Comparison of ENCODE assay signal across 11 cellular contexts in genomic region chr4:36394352-36394903, GRCh38.
A peak's percentile ranks its signal among the peaks of the same experiment; 100 is the strongest.
DNase-seq lines count a peak whose midpoint lies in the region; ATAC-seq and TF ChIP-seq lines count a peak whose summit lies in the region.
"Had no signal": no experiment of that assay in that cellular context is flagged by ENCODE, and none has a peak within 500 bp of the region (broad histone marks: within the 10 kb centered on the region; RNA-seq: fewer than 3 reads in every experiment).

No MANE protein-coding gene starts in this region.

- no peak overlapping the region for H3K4me2 ChIP-seq in PC-3 (ENCODE audit: low read length)

- in situ Hi-C loops in HAP-1 (cut with MboI; ENCODE audit: low sequenced_read_pairs): no loop called here

- peak; percentile 84 for ATAC-seq in GM19463 (IDR thresholded peaks at IDR 0.05; ENCODE audit: unreplicated experiment)
- ATAC-seq in PC-3: no peak
- no peak for ATAC-seq in gastroesophageal sphincter

- peak overlapping the region; percentile 55 for H3K4me3 Mint-ChIP-seq in activated naive CD4-positive, alpha-beta T cell treated with anti-CD3 and anti-CD28 coated beads for 36 hours
- H3K4me3 Mint-ChIP-seq: brain had no signal

- CTCF ChIA-PET in PC-3 (lab: Charles Lee): no interaction called here
- CTCF ChIA-PET in activated naive CD4-positive, alpha-beta T cell treated with anti-CD3 and anti-CD28 coated beads for 36 hours (lab: Charles Lee): no interaction called here

- H3K9me3 ChIP-seq in PC-3 (ENCODE audit: low read length) (no peaks in the 10 kb centered on the region), gastroesophageal sphincter (no peaks in the 10 kb centered on the region), HAP-1 (no peaks in the 10 kb centered on the region)
- H3K9me3 ChIP-seq: SJSA1 had no signal

- no peaks in the 10 kb centered on the region for H3K9me2 ChIP-seq in PC-3 (replicated peaks; ENCODE audit: low read length)

- no peaks in the 10 kb centered on the region for H3K27me3 Mint-ChIP-seq in activated naive CD4-positive, alpha-beta T cell treated with anti-CD3 and anti-CD28 coated beads for 36 hours (ENCODE audit: low read depth)
- H3K27me3 Mint-ChIP-seq: brain had no signal

- H4K20me1 ChIP-seq in PC-3 (ENCODE audit: low read length): no peaks in the 10 kb centered on the region

- TF ChIP-seq CTCF in PC-3 (conservative IDR thresholded peaks at IDR 0.05; ENCODE audit: low read depth, low read length): no peak
- no peak for TF ChIP-seq CTCF in gastroesophageal sphincter (IDR thresholded peaks at IDR 0.05)

- no peaks in the 10 kb centered on the region for H3K79me2 ChIP-seq in PC-3 (ENCODE audit: low read length)

- H3K4me3 ChIP-seq in PC-3 (ENCODE audit: low read length): no peak overlapping the region
- H3K4me3 ChIP-seq in gastroesophageal sphincter: no peak overlapping the region
- H3K4me3 ChIP-seq in HAP-1: no peak overlapping the region
- H3K4me3 ChIP-seq: SJSA1 had no signal

- POLR2A ChIA-PET in PC-3 (lab: Charles Lee; ENCODE audit: unreplicated experiment): no interaction called here

- peaks cover 21% of the 10 kb centered on the region for H3K4me1 Mint-ChIP-seq in activated naive CD4-positive, alpha-beta T cell treated with anti-CD3 and anti-CD28 coated beads for 36 hours (ENCODE audit: low read depth)

- no peaks in the 10 kb centered on the region for H3K9me3 Mint-ChIP-seq in activated naive CD4-positive, alpha-beta T cell treated with anti-CD3 and anti-CD28 coated beads for 36 hours
- H3K9me3 Mint-ChIP-seq: brain had no signal

- H3K36me3 Mint-ChIP-seq in activated naive CD4-positive, alpha-beta T cell treated with anti-CD3 and anti-CD28 coated beads for 36 hours (ENCODE audit: low read depth): no peaks in the 10 kb centered on the region
- H3K36me3 Mint-ChIP-seq: brain had no signal

- peak overlapping the region; percentile 97 for H3K27ac Mint-ChIP-seq in activated naive CD4-positive, alpha-beta T cell treated with anti-CD3 and anti-CD28 coated beads for 36 hours
- H3K27ac Mint-ChIP-seq: brain had no signal

- DNase-seq in PC-3 (peak; percentile 6), NCI-H1436 treated with DMSO at 0.1 percent for 48 hours (lab: John Stamatoyannopoulos, UW) (no peak), NAMALWA (ENCODE audit: low spot score) (no peak), HAP-1 (ENCODE audit: low spot score in 2 of 2) (no peak)
- peak; percentile 63 for DNase-seq in activated naive CD4-positive, alpha-beta T cell treated with anti-CD3 and anti-CD28 coated beads for 36 hours
- DNase-seq in stimulated activated CD4-positive, alpha-beta T cell treated with anti-CD3 and anti-CD28 coated beads, Interleukin-4, amount 100 ng/mL, for 24 hours: peak; percentile 51
- DNase-seq: foreskin fibroblast had no signal

- no peaks in the 10 kb centered on the region for H3F3A ChIP-seq in PC-3 (ENCODE audit: low read length, unreplicated experiment)

- intact Hi-C loops in PC-3 (cut with micrococcal nuclease): no loop called here
- intact Hi-C loops in activated naive CD4-positive, alpha-beta T cell treated with anti-CD3 and anti-CD28 coated beads for 36 hours (cut with micrococcal nuclease): loop anchor here (1.0 to 10.0 kb wide), 14 partner anchors 8 to 1738 kb away; partner anchors contain the start of genes ARAP2 and TBC1D1

- H3K4me1 ChIP-seq in PC-3 (ENCODE audit: insufficient read depth, low read length) (no peaks in the 10 kb centered on the region), gastroesophageal sphincter (no peaks in the 10 kb centered on the region), HAP-1 (no peaks in the 10 kb centered on the region)
- H3K4me1 ChIP-seq: SJSA1 had no signal

- H3K9ac ChIP-seq in PC-3 (ENCODE audit: low read length): no peak overlapping the region

- TF ChIP-seq POLR2A in gastroesophageal sphincter (IDR thresholded peaks at IDR 0.05): no peak

- H3K36me3 ChIP-seq in PC-3 (ENCODE audit: low read depth, low read length) (no peaks in the 10 kb centered on the region), gastroesophageal sphincter (no peaks in the 10 kb centered on the region), HAP-1 (replicated peaks) (no peaks in the 10 kb centered on the region)
- H3K36me3 ChIP-seq: SJSA1 had no signal

- H3K27me3 ChIP-seq in PC-3 (ENCODE audit: low read length) (peaks cover 5% of the 10 kb centered on the region), gastroesophageal sphincter (no peaks in the 10 kb centered on the region), HAP-1 (ENCODE audit: low read depth) (no peaks in the 10 kb centered on the region; the same call in 1 of the 2 replicates)
- H3K27me3 ChIP-seq: SJSA1 had no signal

- no TSS peak for BruUV-seq in PC-3 (replicated peaks; lab: Mats Ljungman, UMichigan)

- no peak overlapping the region for H2AFZ ChIP-seq in PC-3 (ENCODE audit: low read length)

- H3K27ac ChIP-seq in PC-3 (ENCODE audit: low read length) (no peak overlapping the region), gastroesophageal sphincter (no peak overlapping the region)
- H3K27ac ChIP-seq: SJSA1 had no signal

- 73 to 83% methylated on average over 5 of the region's 5 CpGs for WGBS in gastroesophageal sphincter (ENCODE audit: low coverage in 1 of 2), 2 donors

- no peak for TF ChIP-seq EP300 in gastroesophageal sphincter (IDR thresholded peaks at IDR 0.05)

Comparison
In these comparisons a context has a peak if more than half of its experiments do, and no peak if none do; other contexts are left out.
1. DNase-seq: peak in PC-3 (single experiment), activated naive CD4-positive, alpha-beta T cell treated with anti-CD3 and anti-CD28 coated beads for 36 hours (single experiment) and stimulated activated CD4-positive, alpha-beta T cell treated with anti-CD3 and anti-CD28 coated beads, Interleukin-4, amount 100 ng/mL, for 24 hours (single experiment); none in NCI-H1436 treated with DMSO at 0.1 percent for 48 hours (single experiment), NAMALWA (single experiment) and HAP-1 (0 of 2).